Comparison of ENCODE assay signal across 8 cellular contexts in the genomic region with DNA sequence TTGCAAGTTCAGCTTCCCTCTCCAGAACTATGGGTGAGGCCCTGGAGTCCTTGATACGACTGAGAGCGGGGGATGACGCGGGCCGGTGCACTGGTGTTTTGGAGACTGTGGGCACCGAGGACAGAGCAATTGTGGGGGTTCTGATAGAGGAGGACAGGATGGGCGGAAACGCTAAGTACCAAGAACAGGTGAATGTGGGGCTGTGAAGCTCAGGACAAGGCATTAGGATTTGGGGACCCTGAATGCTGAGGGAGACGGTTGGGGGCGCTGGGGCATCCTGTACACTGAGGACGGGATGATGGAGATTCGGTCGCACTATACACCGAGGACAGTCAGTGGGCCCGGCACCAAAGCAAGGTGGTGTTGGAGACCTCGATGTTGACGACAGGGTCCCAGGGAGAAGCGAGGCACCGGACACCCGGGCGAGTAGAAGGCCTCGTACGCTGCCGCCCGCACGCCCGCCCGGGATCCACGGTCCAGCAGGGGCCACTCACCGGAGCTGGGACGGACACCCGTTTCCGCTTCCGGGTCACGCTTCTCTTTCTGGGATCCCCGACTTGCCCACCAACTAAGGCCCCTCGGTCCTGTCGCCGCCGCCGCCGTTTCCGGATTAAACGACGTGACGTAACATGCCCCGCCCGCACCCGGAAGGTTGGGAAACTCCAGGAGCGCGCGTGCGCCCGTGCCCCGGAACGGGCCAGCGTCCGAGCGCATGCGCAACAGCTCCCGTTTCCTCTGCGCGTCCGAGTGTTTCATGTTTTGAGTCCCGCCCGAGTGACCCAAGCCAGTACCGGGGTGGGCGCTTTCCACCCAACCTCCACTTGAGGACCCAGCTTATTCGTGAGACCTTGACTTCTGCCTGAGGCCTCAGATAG. TPM values are rescaled to one million over a fixed set of nuclear protein-coding genes. Genes with fewer than 3 reads are reported as not detected.
DNase-seq lines count a peak whose midpoint lies in the region; ATAC-seq and TF ChIP-seq lines count a peak whose summit lies in the region.

Gene CHMP2A (minus strand): TSS at position 612 of the 875 bp plus-strand sequence. CDS start 893 bp downstream, outside the sequence.

- H3K9ac ChIP-seq in HUES64 (ENCODE audit: low read depth, low read length): peak within 1 kb of the TSS; percentile 84

- TF ChIP-seq CTCF in epithelial cell of proximal tubule (conservative IDR thresholded peaks at IDR 0.05; ENCODE audit: low read depth, low read length): no peak

- H3K36me3 Mint-ChIP-seq in activated CD8-positive, alpha-beta memory T cell treated with anti-CD3 and anti-CD28 coated beads, Interleukin-2, amount 10 ng/mL, durations not matched to agents 7 days and 5 days: peaks cover 52% of the 10 kb centered on the region

- no peaks in the 10 kb centered on the region for H3K27me3 Mint-ChIP-seq in activated CD8-positive, alpha-beta memory T cell treated with anti-CD3 and anti-CD28 coated beads, Interleukin-2, amount 10 ng/mL, durations not matched to agents 7 days and 5 days

- H3K27ac Mint-ChIP-seq in activated CD8-positive, alpha-beta memory T cell treated with anti-CD3 and anti-CD28 coated beads, Interleukin-2, amount 10 ng/mL, durations not matched to agents 7 days and 5 days: peak within 1 kb of the TSS; percentile 96

- no peaks in the 10 kb centered on the region for H3K9me3 Mint-ChIP-seq in activated CD8-positive, alpha-beta memory T cell treated with anti-CD3 and anti-CD28 coated beads, Interleukin-2, amount 10 ng/mL, durations not matched to agents 7 days and 5 days (ENCODE audit: low read depth)

- H3K4me3 Mint-ChIP-seq in activated CD8-positive, alpha-beta memory T cell treated with anti-CD3 and anti-CD28 coated beads, Interleukin-2, amount 10 ng/mL, durations not matched to agents 7 days and 5 days: peak within 1 kb of the TSS; percentile 86

- peak; percentile 96 for DNase-seq in activated CD4-positive, CD25-positive, alpha-beta regulatory T cell treated with anti-CD3 and anti-CD28 coated beads, Interleukin-2, amount 50 U/mL, for 16 hours (ENCODE audit: low read depth, low spot score)
- DNase-seq in activated CD4-positive, CD25-positive, alpha-beta regulatory T cell (lab: John Stamatoyannopoulos, UW): no peak
- DNase-seq in activated CD8-positive, alpha-beta memory T cell treated with anti-CD3 and anti-CD28 coated beads, Interleukin-2, amount 10 ng/mL, durations not matched to agents 7 days and 5 days: peak; percentile 99
- DNase-seq in epithelial cell of proximal tubule (ENCODE audit: low read depth) (no peak), GOT3 (lab: John Stamatoyannopoulos, UW) (no peak)
- DNase-seq in stimulated activated CD8-positive, alpha-beta memory T cell treated with anti-CD3 and anti-CD28 coated beads, Interleukin-7, amount 100 ng/mL, for 4 hours (ENCODE audit: low read depth in 2 of 2): peak; percentile 96

- H3K4me1 ChIP-seq in HUES64 (ENCODE audit: insufficient read depth, low read length) (no peaks in the 10 kb centered on the region), muscle layer of duodenum (ENCODE audit: control insufficient read depth in 1 of 2, insufficient read depth in 2 of 2, low read length in 2 of 2) (peaks cover 9 to 44% of the 10 kb centered on the region in 2 donors)

- H3K27ac ChIP-seq in HUES64 (ENCODE audit: low read depth, low read length) (peak within 1 kb of the TSS; percentile 95), muscle layer of duodenum (ENCODE audit: low read length) (peak within 1 kb of the TSS; percentile 94)

- H3K9me3 ChIP-seq in HUES64 (ENCODE audit: insufficient read depth, low read depth, low read length) (no peaks in the 10 kb centered on the region), muscle layer of duodenum (ENCODE audit: control insufficient read depth in 1 of 2, low read length in 2 of 2) (no peaks in the 10 kb centered on the region)

- 2% methylated on average over 69 of the region's 69 CpGs for WGBS in HUES64

- CTCF ChIA-PET in activated CD8-positive, alpha-beta memory T cell treated with anti-CD3 and anti-CD28 coated beads, Interleukin-2, amount 10 ng/mL, durations not matched to agents 7 days and 5 days (lab: Charles Lee): interaction anchor here (1.1 to 4.2 kb wide), 7 partner anchors 10 to 88 kb away, joined by 3 to 39 read pairs (median 8); partner anchors contain the start of genes TRIM28, ZBTB45 and ZNF324

- H3K36me3 ChIP-seq in HUES64 (ENCODE audit: insufficient read depth, low read length): peaks cover 42% of the 10 kb centered on the region
- H3K36me3 ChIP-seq in muscle layer of duodenum (ENCODE audit: control insufficient read depth in 1 of 2, insufficient read depth in 2 of 2, low read length in 2 of 2): peaks cover 39 to 53% of the 10 kb centered on the region in 2 donors

- H3K4me3 ChIP-seq in HUES64 (ENCODE audit: low read length) (peak within 1 kb of the TSS; percentile 78), epithelial cell of proximal tubule (ENCODE audit: low read depth, low read length) (peak within 1 kb of the TSS; percentile 94), muscle layer of duodenum (ENCODE audit: low read depth in 1 of 2, low read length in 2 of 2) (peak within 1 kb of the TSS; percentile 84 to 91)

- H3K27me3 ChIP-seq in HUES64 (ENCODE audit: insufficient read depth, low read length) (no peaks in the 10 kb centered on the region), muscle layer of duodenum (ENCODE audit: low read depth, low read length) (no peaks in the 10 kb centered on the region)

- peak; percentile 45 for ATAC-seq in activated CD8-positive, alpha-beta memory T cell treated with anti-CD3 and anti-CD28 coated beads, Interleukin-2, amount 10 ng/mL, durations not matched to agents 7 days and 5 days

- peaks cover 56% of the 10 kb centered on the region for H3K4me1 Mint-ChIP-seq in activated CD8-positive, alpha-beta memory T cell treated with anti-CD3 and anti-CD28 coated beads, Interleukin-2, amount 10 ng/mL, durations not matched to agents 7 days and 5 days

RNA-seq across cellular contexts. Expression of gene CHMP2A, which starts in this region (rescaled TPM):
- polyA plus RNA-seq in HUES64 (2013, experiment 1 of 2): 60.7 TPM
- polyA plus RNA-seq in HUES64 (2013, experiment 2 of 2): 80.1 TPM
- total RNA-seq in activated CD8-positive, alpha-beta memory T cell treated with anti-CD3 and anti-CD28 coated beads, Interleukin-2, amount 10 ng/mL, durations not matched to agents 7 days and 5 days: 100 to 1,000 TPM in 1 of 2 experiments, 10 to 100 TPM in 1; 96.4 to 108 TPM
- total RNA-seq in epithelial cell of proximal tubule: 70.1 and 137 TPM in 2 replicates

Comparison
In these comparisons a context has a peak if more than half of its experiments do, and no peak if none do; other contexts are left out.
1. DNase-seq: peak in activated CD4-positive, CD25-positive, alpha-beta regulatory T cell treated with anti-CD3 and anti-CD28 coated beads, Interleukin-2, amount 50 U/mL, for 16 hours (single experiment), activated CD8-positive, alpha-beta memory T cell treated with anti-CD3 and anti-CD28 coated beads, Interleukin-2, amount 10 ng/mL, durations not matched to agents 7 days and 5 days (single experiment) and stimulated activated CD8-positive, alpha-beta memory T cell treated with anti-CD3 and anti-CD28 coated beads, Interleukin-7, amount 100 ng/mL, for 4 hours (2 of 2); none in activated CD4-positive, CD25-positive, alpha-beta regulatory T cell (0 of 4), epithelial cell of proximal tubule (single experiment) and GOT3 (single experiment).
2. Peak in every context shown above with its lines, with median percentiles within 50 percentile points of each other: H3K4me3 ChIP-seq.